Comparison of ENCODE assay signal across 27 cellular contexts in genomic region chr3:135690664-135691063, GRCh38.
"Had no signal": no experiment of that assay in that cellular context is flagged by ENCODE, and none has a peak within 500 bp of the region (broad histone marks: within the 10 kb centered on the region; RNA-seq: fewer than 3 reads in every experiment).

No MANE protein-coding gene starts in this region.

- H3K36me3 Mint-ChIP-seq: activated naive CD8-positive, alpha-beta T cell had no signal

- DNase-seq: activated B cell treated with CpG ODN at 0.5 μM for 24 hours; activated CD4-positive, alpha-beta T cell treated with anti-CD3 and anti-CD28 coated beads for 48 hours; activated CD4-positive, alpha-beta T cell treated with anti-CD3 and anti-CD28 coated beads, Interleukin-2, amount 50 U/mL, for 1 hour; activated CD4-positive, alpha-beta T cell treated with anti-CD3 and anti-CD28 coated beads, Interleukin-2, amount 50 U/mL, for 48 hours; activated CD8-positive, alpha-beta memory T cell treated with anti-CD3 and anti-CD28 coated beads for 24 hours; activated CD8-positive, alpha-beta T cell treated with anti-CD3 and anti-CD28 coated beads for 36 hours; activated effector memory CD4-positive, alpha-beta T cell treated with Interleukin-2 at 50 U/mL for 16 hours; activated gamma-delta T cell treated with Interleukin-2 at 50 U/mL for 16 hours; activated naive CD4-positive, alpha-beta T cell treated with anti-CD3 and anti-CD28 coated beads, Interleukin-2, amount 50 U/mL, for 16 hours; activated naive CD4-positive, alpha-beta T cell treated with Interleukin-2 at 50 U/mL for 16 hours; activated T-cell treated with anti-CD3 and anti-CD28 coated beads, Interleukin-2, amount 50 U/mL, for 4 hours; amniotic stem cell; anterior cingulate cortex; brain microvascular endothelial cell; dorsolateral prefrontal cortex; effector CD8-positive, alpha-beta T cell; foreskin fibroblast; head of caudate nucleus; T-helper 2 cell had no signal

- H3K27me3 Mint-ChIP-seq: activated B cell treated with CpG ODN at 0.5 μM for 24 hours; activated CD8-positive, alpha-beta T cell treated with anti-CD3 and anti-CD28 coated beads for 36 hours; activated naive CD8-positive, alpha-beta T cell; central memory CD8-positive, alpha-beta T cell; dendritic cell treated with granulocyte-macrophage colony-stimulating factor and Interleukin-4, amounts not matched to agents 40 ng/mL and 50 ng/mL, for 4 days had no signal

- ATAC-seq: activated CD4-positive, CD25-positive, alpha-beta regulatory T cell treated with anti-CD3 and anti-CD28 coated beads, Interleukin-2, amount 50 U/mL, for 24 hours; activated CD8-positive, alpha-beta T cell treated with anti-CD3 and anti-CD28 coated beads for 36 hours; activated T-cell treated with anti-CD3 and anti-CD28 coated beads, Interleukin-2, amount 50 U/mL, for 4 hours; activated T-helper 17 cell treated with anti-CD3 and anti-CD28 coated beads, Interleukin-2, amount 50 U/mL, for 72 hours; esophagus mucosa had no signal

- H3K36me3 ChIP-seq: brain microvascular endothelial cell had no signal

- H3K27me3 ChIP-seq: brain microvascular endothelial cell had no signal

- H3K4me3 Mint-ChIP-seq: activated B cell treated with CpG ODN at 0.5 μM for 24 hours; activated CD8-positive, alpha-beta T cell treated with anti-CD3 and anti-CD28 coated beads for 36 hours; activated naive CD8-positive, alpha-beta T cell; activated T-cell treated with anti-CD3 and anti-CD28 coated beads, Interleukin-2, amount 50 U/mL, for 4 hours; activated T-helper 17 cell treated with anti-CD3 and anti-CD28 coated beads, Interleukin-2, amount 50 U/mL, for 72 hours; central memory CD8-positive, alpha-beta T cell; dendritic cell treated with granulocyte-macrophage colony-stimulating factor and Interleukin-4, amounts not matched to agents 40 ng/mL and 50 ng/mL, for 4 days had no signal

- H3K9me3 Mint-ChIP-seq: activated B cell treated with CpG ODN at 0.5 μM for 24 hours; activated CD8-positive, alpha-beta T cell treated with anti-CD3 and anti-CD28 coated beads for 36 hours; central memory CD8-positive, alpha-beta T cell had no signal

- H3K4me1 Mint-ChIP-seq: activated B cell treated with CpG ODN at 0.5 μM for 24 hours; activated T-helper 17 cell treated with anti-CD3 and anti-CD28 coated beads, Interleukin-2, amount 50 U/mL, for 72 hours; central memory CD8-positive, alpha-beta T cell had no signal

- H3K27ac Mint-ChIP-seq: activated B cell treated with CpG ODN at 0.5 μM for 24 hours; activated CD8-positive, alpha-beta T cell treated with anti-CD3 and anti-CD28 coated beads for 36 hours; activated naive CD8-positive, alpha-beta T cell; activated T-helper 17 cell treated with anti-CD3 and anti-CD28 coated beads, Interleukin-2, amount 50 U/mL, for 72 hours; dendritic cell treated with granulocyte-macrophage colony-stimulating factor and Interleukin-4, amounts not matched to agents 40 ng/mL and 50 ng/mL, for 4 days had no signal

- H3K27ac ChIP-seq: brain microvascular endothelial cell, coronary artery, dorsolateral prefrontal cortex, VCaP had no signal

- H3K4me3 ChIP-seq: coronary artery, dorsolateral prefrontal cortex had no signal
